8 cellular contexts compared by ENCODE assay signal in genomic region chr1:200150721-200151120, GRCh38.
A peak's percentile ranks its signal among the peaks of the same experiment; 100 is the strongest.
DNase-seq lines count a peak whose midpoint lies in the region; ATAC-seq, FAIRE-seq and TF ChIP-seq lines count a peak whose summit lies in the region.

No MANE protein-coding gene starts in this region.

- H3K27ac ChIP-seq in BLaER1: no peak overlapping the region

- in situ Hi-C loops in astrocyte of the cerebellum (cut with HindIII; ENCODE audit: low sequenced_read_pairs): no loop called here

- ATAC-seq in GM19395 (IDR thresholded peaks at IDR 0.05; ENCODE audit: unreplicated experiment): peak; percentile 52
- no peak for ATAC-seq in GM19467 (IDR thresholded peaks at IDR 0.05; ENCODE audit: unreplicated experiment)

- DNase-seq in HTR-8/SVneo (ENCODE audit: insufficient read length, low spot score) (peak; percentile 60), astrocyte of the cerebellum (ENCODE audit: low read depth) (peak; percentile 9), renal cortical epithelial cell (ENCODE audit: low read depth) (peak; percentile 98), NCI-H524 (lab: John Stamatoyannopoulos, UW) (no peak), amygdala (lab: John Stamatoyannopoulos, UW) (no peak)

- H3K9me3 ChIP-seq in BLaER1: peaks cover 10% of the 10 kb centered on the region

- FAIRE-seq in HTR-8/SVneo (lab: Jason Lieb, UNC): no peak

- no peaks in the 10 kb centered on the region for H3K36me3 ChIP-seq in BLaER1

- H3K9ac ChIP-seq in BLaER1: no peak overlapping the region

- 0 out of 2 replicates have a peak overlapping the region, but pooled peaks have one; percentile 1 for H3K4me2 ChIP-seq in BLaER1

- TF ChIP-seq CTCF in astrocyte of the cerebellum (IDR thresholded peaks at IDR 0.05; ENCODE audit: low read depth, low read length, missing control alignments): no peak

- H4K20me1 ChIP-seq in BLaER1: no peaks in the 10 kb centered on the region

- H3K4me1 ChIP-seq in BLaER1: peaks cover 32% of the 10 kb centered on the region

- H3K4me3 ChIP-seq in BLaER1 (no peak overlapping the region), astrocyte of the cerebellum (ENCODE audit: low read depth, low read length) (no peak overlapping the region)

- H3K27me3 ChIP-seq in BLaER1: no peaks in the 10 kb centered on the region

Comparison
In these comparisons a context has a peak if more than half of its experiments do, and no peak if none do; other contexts are left out.
1. DNase-seq: peak in HTR-8/SVneo (single experiment), astrocyte of the cerebellum (single experiment) and renal cortical epithelial cell (single experiment); none in NCI-H524 (0 of 2) and amygdala (0 of 56).